In the genomic region with DNA sequence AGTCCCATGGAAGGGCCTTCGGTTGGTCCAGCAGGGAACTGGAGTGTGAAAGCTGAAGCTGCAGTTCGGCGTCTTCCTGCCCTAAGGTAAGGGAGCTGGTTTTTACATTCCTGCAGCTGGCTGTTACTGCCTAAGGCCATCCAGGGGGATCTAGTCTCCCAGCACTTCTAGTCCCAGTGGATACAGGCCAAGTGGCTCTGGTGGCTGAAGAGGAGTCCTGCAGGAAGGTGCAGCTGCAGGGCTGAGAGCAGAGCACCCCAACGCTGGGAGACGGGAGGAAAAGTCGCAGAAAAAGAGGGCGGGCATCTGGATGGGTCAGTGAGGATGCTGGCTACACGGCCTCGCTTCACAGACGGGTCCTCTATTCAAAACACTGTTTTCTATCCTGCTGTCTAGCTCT, we compare ENCODE assay signal across 1 cellular context.
TF ChIP-seq lines count a peak whose summit lies in the region.

No MANE protein-coding gene starts in this region.

TF ChIP-seq in IMR-90, 13 proteins besides CTCF, POLR2A, EP300 and RAD21 (continued from another document):
- TF ChIP-seq USF2 (IDR thresholded peaks at IDR 0.05; ENCODE audit: low read depth, low read length) = no peak
- TF ChIP-seq, protein P1, sequence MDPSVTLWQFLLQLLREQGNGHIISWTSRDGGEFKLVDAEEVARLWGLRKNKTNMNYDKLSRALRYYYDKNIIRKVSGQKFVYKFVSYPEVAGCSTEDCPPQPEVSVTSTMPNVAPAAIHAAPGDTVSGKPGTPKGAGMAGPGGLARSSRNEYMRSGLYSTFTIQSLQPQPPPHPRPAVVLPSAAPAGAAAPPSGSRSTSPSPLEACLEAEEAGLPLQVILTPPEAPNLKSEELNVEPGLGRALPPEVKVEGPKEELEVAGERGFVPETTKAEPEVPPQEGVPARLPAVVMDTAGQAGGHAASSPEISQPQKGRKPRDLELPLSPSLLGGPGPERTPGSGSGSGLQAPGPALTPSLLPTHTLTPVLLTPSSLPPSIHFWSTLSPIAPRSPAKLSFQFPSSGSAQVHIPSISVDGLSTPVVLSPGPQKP (IDR thresholded peaks at IDR 0.05; ENCODE audit: borderline replicate concordance, low read depth, low read length) = no peak
- TF ChIP-seq BHLHE40 (IDR thresholded peaks at IDR 0.05; ENCODE audit: low read depth, low read length) = no peak
- TF ChIP-seq MXI1 (IDR thresholded peaks at IDR 0.05; ENCODE audit: borderline replicate concordance, low read depth, low read length) = no peak
- no peak for TF ChIP-seq SMC3 (IDR thresholded peaks at IDR 0.05; ENCODE audit: low read depth, low read length)
- no peak for TF ChIP-seq MAFK (IDR thresholded peaks at IDR 0.05; ENCODE audit: low read depth, low read length)
